ENCODE assay signal across 8 cellular contexts in genomic region chrX:11757729-11758399, GRCh38. TPM values are rescaled to one million over a fixed set of nuclear protein-coding genes. Genes with fewer than 3 reads are reported as not detected.
DNase-seq lines count a peak whose midpoint lies in the region; TF ChIP-seq lines count a peak whose summit lies in the region.

A gene with protein sequence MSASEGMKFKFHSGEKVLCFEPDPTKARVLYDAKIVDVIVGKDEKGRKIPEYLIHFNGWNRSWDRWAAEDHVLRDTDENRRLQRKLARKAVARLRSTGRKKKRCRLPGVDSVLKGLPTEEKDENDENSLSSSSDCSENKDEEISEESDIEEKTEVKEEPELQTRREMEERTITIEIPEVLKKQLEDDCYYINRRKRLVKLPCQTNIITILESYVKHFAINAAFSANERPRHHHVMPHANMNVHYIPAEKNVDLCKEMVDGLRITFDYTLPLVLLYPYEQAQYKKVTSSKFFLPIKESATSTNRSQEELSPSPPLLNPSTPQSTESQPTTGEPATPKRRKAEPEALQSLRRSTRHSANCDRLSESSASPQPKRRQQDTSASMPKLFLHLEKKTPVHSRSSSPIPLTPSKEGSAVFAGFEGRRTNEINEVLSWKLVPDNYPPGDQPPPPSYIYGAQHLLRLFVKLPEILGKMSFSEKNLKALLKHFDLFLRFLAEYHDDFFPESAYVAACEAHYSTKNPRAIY (plus strand): TSS chrX:11758237. CDS start chrX:11758264, 27 bp downstream.

- H3T11ph ChIP-seq in H9 (ENCODE audit: low read length) = no peak within 1 kb of the TSS

- no peaks in the 10 kb centered on the region for H3K9me3 ChIP-seq in H9 (ENCODE audit: control insufficient read depth, low read depth, low read length)
- no peaks in the 10 kb centered on the region for H3K9me3 ChIP-seq in liver (ENCODE audit: control insufficient read depth in 4 of 4, low read length in 3 of 4)

- no peak within 1 kb of the TSS for H3K4ac ChIP-seq in H9 (ENCODE audit: low read depth, low read length)

- H2BK20ac ChIP-seq in H9 (ENCODE audit: low read depth, low read length, poor library complexity, severe bottlenecking) = no peak within 1 kb of the TSS

- no peaks in the 10 kb centered on the region for H4K20me1 ChIP-seq in H9 (ENCODE audit: control insufficient read depth, insufficient read depth, insufficient read length)

- H3K4me3 ChIP-seq in NB4 (ENCODE audit: low read depth, low read length) = peak within 1 kb of the TSS; percentile 70
- peak within 1 kb of the TSS; percentile 73 to 92 (median 82) for H3K4me3 ChIP-seq in liver (ENCODE audit: low read depth in 1 of 3, low read length in 3 of 3)

- no peak within 1 kb of the TSS for H2AK5ac ChIP-seq in H9 (ENCODE audit: insufficient read length, low read length)

- peak within 1 kb of the TSS; percentile 84 for H3K4me3 Mint-ChIP-seq in H9

- no peak within 1 kb of the TSS for H3K56ac ChIP-seq in H9 (ENCODE audit: insufficient read length, low read depth, low read length)

- no peaks in the 10 kb centered on the region for H3K79me1 ChIP-seq in H9 (ENCODE audit: insufficient read depth, low read depth, low read length, poor library complexity, severe bottlenecking)

- H2AFZ ChIP-seq in H9 (ENCODE audit: low read length) = no peak within 1 kb of the TSS

- TF ChIP-seq CTCF in H9 (conservative IDR thresholded peaks at IDR 0.05) (no peak), NB4 (IDR thresholded peaks at IDR 0.05; ENCODE audit: low read depth, low read length) (no peak), liver (IDR thresholded peaks at IDR 0.05; ENCODE audit: low read depth, low read length, missing input control) (no peak)

- no peak within 1 kb of the TSS for H2BK12ac ChIP-seq in H9 (ENCODE audit: insufficient read length, low read depth, low read length)

- H3K27me3 Mint-ChIP-seq in H9 (ENCODE audit: low read depth) = peaks cover 36% of the 10 kb centered on the region

- no peak within 1 kb of the TSS for H2BK120ac ChIP-seq in H9 (ENCODE audit: low read depth, low read length, poor library complexity, severe bottlenecking)

- no peak for TF ChIP-seq RAD21 in liver (IDR thresholded peaks at IDR 0.05)

- H3K27ac ChIP-seq in H9 (ENCODE audit: insufficient read length, low read depth, low read length) (no peak within 1 kb of the TSS), liver (ENCODE audit: low read depth in 1 of 2, low read length in 2 of 2) (peak within 1 kb of the TSS; percentile 88 to 91)

- H3K27me3 ChIP-seq in H9 (ENCODE audit: insufficient read depth, low read length) = no peaks in the 10 kb centered on the region; the same call in 1 of the 2 replicates
- peaks cover 0 to 4% (median 0%) of the 10 kb centered on the region in 4 donors for H3K27me3 ChIP-seq in liver (ENCODE audit: control insufficient read depth in 4 of 4, insufficient read depth in 4 of 4, low read length in 3 of 4)

- H3K14ac ChIP-seq in H9 (ENCODE audit: insufficient read depth, low read length) = peak within 1 kb of the TSS; percentile 86

- H3K9me3 Mint-ChIP-seq in H9 = peaks cover 64 to 72% of the 10 kb centered on the region in 2 experiments

- TF ChIP-seq POLR2A in NB4 (IDR thresholded peaks at IDR 0.05; ENCODE audit: extremely low read depth, insufficient read length) = peak; percentile 36

- H4K8ac ChIP-seq in H9 (replicated peaks; ENCODE audit: insufficient read length, low read depth, low read length) = no peak within 1 kb of the TSS

- peak within 1 kb of the TSS; percentile 96 for H3K4me2 ChIP-seq in H9 (ENCODE audit: insufficient read depth, insufficient read length, low read length)

- no peak within 1 kb of the TSS for H2BK5ac ChIP-seq in H9 (ENCODE audit: insufficient read length, low read length)

- no peaks in the 10 kb centered on the region for H3K79me2 ChIP-seq in H9 (ENCODE audit: insufficient read depth, low read length)

- H4K91ac ChIP-seq in H9 (ENCODE audit: insufficient read length, low read depth, low read length) = no peak within 1 kb of the TSS

- peaks cover 0 to 10% (median under 1%) of the 10 kb centered on the region in 4 donors for H3K36me3 ChIP-seq in liver (ENCODE audit: control insufficient read depth in 4 of 4, insufficient read depth in 3 of 4, low read depth in 1 of 4, low read length in 3 of 4)

- peaks cover 9 to 12% of the 10 kb centered on the region in 2 experiments for H3K4me1 Mint-ChIP-seq in H9

- H3K36me3 Mint-ChIP-seq in H9 (ENCODE audit: insufficient read depth in 1 of 3, low read depth in 3 of 3) = peaks cover 5 to 17% (median 17%) of the 10 kb centered on the region in 3 experiments; a peak in 6 of 7 replicates

- DNase-seq in NCI-H1417 (lab: John Stamatoyannopoulos, UW) (peak; percentile 48 to 92 (median 84)), NCI-H1417 treated with DMSO at 0.1 percent for 48 hours (lab: John Stamatoyannopoulos, UW) (no peak), H9 (peak; percentile 60), NB4 (ENCODE audit: low read depth) (peak; percentile 67), ecto neural progenitor cell (ENCODE audit: low spot score) (peak; percentile 74)
- DNase-seq in activated CD4-positive, alpha-beta T cell treated with anti-CD3 and anti-CD28 coated beads, Interleukin-2, amount 50 U/mL, for 1 hour = peak; percentile 53
- peak in 2 of 3 experiments; percentile 31 to 46 for DNase-seq in stimulated activated CD4-positive, alpha-beta T cell treated with anti-CD3 and anti-CD28 coated beads, TNF-alpha, amount 100 ng/mL, for 4 hours (ENCODE audit: low read depth in 3 of 3)

- peak within 1 kb of the TSS; percentile 49 for H3K18ac ChIP-seq in H9 (ENCODE audit: insufficient read length, low read depth, low read length)

- no CpG with 5 or more reads among the region's 93 CpGs for WGBS in H9 (ENCODE audit: extremely low coverage, insufficient read length, low lambda C conversion rate)
- under 1% methylated on average over 90 of the region's 93 CpGs for WGBS in liver

- peak within 1 kb of the TSS in 1 of 3 experiments; percentile 79; a peak in 3 of 7 replicates for H3K27ac Mint-ChIP-seq in H9

- no peak within 1 kb of the TSS for H4K5ac ChIP-seq in H9 (ENCODE audit: insufficient read length, low read depth, low read length)

- H3K23ac ChIP-seq in H9 (ENCODE audit: insufficient read length, low read depth, low read length) = no peak within 1 kb of the TSS

- no peak within 1 kb of the TSS for H2BK15ac ChIP-seq in H9 (ENCODE audit: low read depth, low read length)

- H3K4me1 ChIP-seq in H9 (ENCODE audit: insufficient read depth, low read length) (no peaks in the 10 kb centered on the region), liver (ENCODE audit: control insufficient read depth in 4 of 4, insufficient read depth in 4 of 4, low read length in 3 of 4) (peaks cover 0 to 8% (median 6%) of the 10 kb centered on the region in 4 donors)

- peaks cover 8% of the 10 kb centered on the region for H3K23me2 ChIP-seq in H9 (ENCODE audit: insufficient read length, low read depth, low read length, poor library complexity, severe bottlenecking)

- H3K9ac ChIP-seq in H9 (ENCODE audit: extremely low read depth, insufficient read length, low read length) (peak within 1 kb of the TSS; percentile 50), liver (ENCODE audit: low read depth in 1 of 2, low read length in 2 of 2) (peak within 1 kb of the TSS; percentile 75)

TF ChIP-seq in liver, 16 proteins besides CTCF, POLR2A, EP300 and RAD21:
- TF ChIP-seq, protein P1, sequence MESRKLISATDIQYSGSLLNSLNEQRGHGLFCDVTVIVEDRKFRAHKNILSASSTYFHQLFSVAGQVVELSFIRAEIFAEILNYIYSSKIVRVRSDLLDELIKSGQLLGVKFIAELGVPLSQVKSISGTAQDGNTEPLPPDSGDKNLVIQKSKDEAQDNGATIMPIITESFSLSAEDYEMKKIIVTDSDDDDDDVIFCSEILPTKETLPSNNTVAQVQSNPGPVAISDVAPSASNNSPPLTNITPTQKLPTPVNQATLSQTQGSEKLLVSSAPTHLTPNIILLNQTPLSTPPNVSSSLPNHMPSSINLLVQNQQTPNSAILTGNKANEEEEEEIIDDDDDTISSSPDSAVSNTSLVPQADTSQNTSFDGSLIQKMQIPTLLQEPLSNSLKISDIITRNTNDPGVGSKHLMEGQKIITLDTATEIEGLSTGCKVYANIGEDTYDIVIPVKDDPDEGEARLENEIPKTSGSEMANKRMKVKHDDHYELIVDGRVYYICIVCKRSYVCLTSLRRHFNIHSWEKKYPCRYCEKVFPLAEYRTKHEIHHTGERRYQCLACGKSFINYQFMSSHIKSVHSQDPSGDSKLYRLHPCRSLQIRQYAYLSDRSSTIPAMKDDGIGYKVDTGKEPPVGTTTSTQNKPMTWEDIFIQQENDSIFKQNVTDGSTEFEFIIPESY (IDR thresholded peaks at IDR 0.05) = no peak
- TF ChIP-seq HNF4G (IDR thresholded peaks at IDR 0.05) = no peak
- TF ChIP-seq, protein P2, sequence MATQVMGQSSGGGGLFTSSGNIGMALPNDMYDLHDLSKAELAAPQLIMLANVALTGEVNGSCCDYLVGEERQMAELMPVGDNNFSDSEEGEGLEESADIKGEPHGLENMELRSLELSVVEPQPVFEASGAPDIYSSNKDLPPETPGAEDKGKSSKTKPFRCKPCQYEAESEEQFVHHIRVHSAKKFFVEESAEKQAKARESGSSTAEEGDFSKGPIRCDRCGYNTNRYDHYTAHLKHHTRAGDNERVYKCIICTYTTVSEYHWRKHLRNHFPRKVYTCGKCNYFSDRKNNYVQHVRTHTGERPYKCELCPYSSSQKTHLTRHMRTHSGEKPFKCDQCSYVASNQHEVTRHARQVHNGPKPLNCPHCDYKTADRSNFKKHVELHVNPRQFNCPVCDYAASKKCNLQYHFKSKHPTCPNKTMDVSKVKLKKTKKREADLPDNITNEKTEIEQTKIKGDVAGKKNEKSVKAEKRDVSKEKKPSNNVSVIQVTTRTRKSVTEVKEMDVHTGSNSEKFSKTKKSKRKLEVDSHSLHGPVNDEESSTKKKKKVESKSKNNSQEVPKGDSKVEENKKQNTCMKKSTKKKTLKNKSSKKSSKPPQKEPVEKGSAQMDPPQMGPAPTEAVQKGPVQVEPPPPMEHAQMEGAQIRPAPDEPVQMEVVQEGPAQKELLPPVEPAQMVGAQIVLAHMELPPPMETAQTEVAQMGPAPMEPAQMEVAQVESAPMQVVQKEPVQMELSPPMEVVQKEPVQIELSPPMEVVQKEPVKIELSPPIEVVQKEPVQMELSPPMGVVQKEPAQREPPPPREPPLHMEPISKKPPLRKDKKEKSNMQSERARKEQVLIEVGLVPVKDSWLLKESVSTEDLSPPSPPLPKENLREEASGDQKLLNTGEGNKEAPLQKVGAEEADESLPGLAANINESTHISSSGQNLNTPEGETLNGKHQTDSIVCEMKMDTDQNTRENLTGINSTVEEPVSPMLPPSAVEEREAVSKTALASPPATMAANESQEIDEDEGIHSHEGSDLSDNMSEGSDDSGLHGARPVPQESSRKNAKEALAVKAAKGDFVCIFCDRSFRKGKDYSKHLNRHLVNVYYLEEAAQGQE (IDR thresholded peaks at IDR 0.05) = no peak
- no peak for TF ChIP-seq RXRA (IDR thresholded peaks at IDR 0.05)

RNA-seq across cellular contexts. Expression of the gene that starts here (rescaled TPM):
- 13.0 and 14.0 TPM in 2 replicates for total RNA-seq in H9 (2021)
- total RNA-seq in liver = 10 to 100 TPM in 1 of 2 donors, 1 to 10 TPM in 1; 8.3 to 13.6 TPM
- polyA plus RNA-seq in liver = 1 to 10 TPM; 7.3 to 9.5 TPM
